ENCODE assay signal across 8 cellular contexts in genomic region chr4:110970642-110971041, GRCh38.
DNase-seq lines count a peak whose midpoint lies in the region; ATAC-seq lines count a peak whose summit lies in the region.

No MANE protein-coding gene starts in this region.

- H3K27me3 ChIP-seq in adipocyte (replicated peaks; ENCODE audit: control insufficient read depth, insufficient read depth, low read length) = peaks cover 5% of the 10 kb centered on the region

- no peaks in the 10 kb centered on the region for H3K4me1 Mint-ChIP-seq in activated T-cell treated with anti-CD3 and anti-CD28 coated beads, Interleukin-2, amount 50 U/mL, for 4 hours (ENCODE audit: low read depth)

- in situ Hi-C loops in KBM-7 (cut with MboI; ENCODE audit: low pct_unique_long_range_greater_than_20kb, low sequenced_read_pairs) = no loop called here

- H3K4me1 ChIP-seq in adipocyte (ENCODE audit: control insufficient read depth, insufficient read depth, low read length) = no peaks in the 10 kb centered on the region

- peak; percentile 80 for ATAC-seq in GM21515 (IDR thresholded peaks at IDR 0.05; ENCODE audit: unreplicated experiment)
- ATAC-seq in activated T-cell treated with anti-CD3 and anti-CD28 coated beads, Interleukin-2, amount 50 U/mL, for 4 hours = no peak

- H3K9me3 ChIP-seq in adipocyte (ENCODE audit: control insufficient read depth, low read length) = no peaks in the 10 kb centered on the region

- no peaks in the 10 kb centered on the region for H3K36me3 ChIP-seq in adipocyte (ENCODE audit: control insufficient read depth, insufficient read depth, low read length, severe bottlenecking)

- DNase-seq in NCI-H345 (lab: John Stamatoyannopoulos, UW) (peak; percentile 1), NCI-H345 treated with DMSO at 0.1 percent for 48 hours (lab: John Stamatoyannopoulos, UW; ENCODE audit: unreplicated experiment) (no peak), KBM-7 (peak; percentile 46), adipocyte (ENCODE audit: low read depth) (peak; percentile 40), medulla oblongata (ENCODE audit: extremely low spot score) (peak; percentile 2), midbrain (lab: John Stamatoyannopoulos, UW) (no peak)
- DNase-seq in activated T-cell treated with anti-CD3 and anti-CD28 coated beads, Interleukin-2, amount 50 U/mL, for 4 hours = no peak

- H3K27me3 Mint-ChIP-seq in activated T-cell treated with anti-CD3 and anti-CD28 coated beads, Interleukin-2, amount 50 U/mL, for 4 hours (ENCODE audit: low read depth) = no peaks in the 10 kb centered on the region

- no peak overlapping the region for H3K9ac ChIP-seq in adipocyte (ENCODE audit: low read length)

- H3K9me3 Mint-ChIP-seq in activated T-cell treated with anti-CD3 and anti-CD28 coated beads, Interleukin-2, amount 50 U/mL, for 4 hours = no peaks in the 10 kb centered on the region

- no peaks in the 10 kb centered on the region for H3K36me3 Mint-ChIP-seq in activated T-cell treated with anti-CD3 and anti-CD28 coated beads, Interleukin-2, amount 50 U/mL, for 4 hours (ENCODE audit: insufficient read depth)

- H3K4me3 Mint-ChIP-seq in activated T-cell treated with anti-CD3 and anti-CD28 coated beads, Interleukin-2, amount 50 U/mL, for 4 hours = no peak overlapping the region

- H3K4me3 ChIP-seq in adipocyte (ENCODE audit: low read length) = no peak overlapping the region

Comparison
In these comparisons a context has a peak if more than half of its experiments do, and no peak if none do; other contexts are left out.
1. DNase-seq: peak in NCI-H345 (single experiment), KBM-7 (single experiment), adipocyte (single experiment) and medulla oblongata (single experiment); none in NCI-H345 treated with DMSO at 0.1 percent for 48 hours (single experiment), activated T-cell treated with anti-CD3 and anti-CD28 coated beads, Interleukin-2, amount 50 U/mL, for 4 hours (single experiment) and midbrain (single experiment).